ENCODE assay signal across 34 cellular contexts in genomic region chr15:86162172-86162591, GRCh38.
DNase-seq lines count a peak whose midpoint lies in the region; ATAC-seq, FAIRE-seq and TF ChIP-seq lines count a peak whose summit lies in the region.
"Had no signal": no experiment of that assay in that cellular context is flagged by ENCODE, and none has a peak within 500 bp of the region (broad histone marks: within the 10 kb centered on the region; RNA-seq: fewer than 3 reads in every experiment).

No MANE protein-coding gene starts in this region.

- H4K8ac ChIP-seq in H1 (ENCODE audit: extremely low read depth, insufficient read depth, low read length): no peak overlapping the region

- no peak overlapping the region for H2BK5ac ChIP-seq in H1 (ENCODE audit: low read depth, low read length)

- no peak overlapping the region for H3K23ac ChIP-seq in H1 (ENCODE audit: insufficient read length)

- no peaks in the 10 kb centered on the region for H3K79me2 ChIP-seq in H1 (ENCODE audit: control insufficient read depth in 1 of 2, insufficient read depth in 2 of 2, low read length in 2 of 2)

- POLR2A ChIA-PET in H1 (lab: Charles Lee; ENCODE audit: partially characterized antibody): no interaction called here

- H2AK5ac ChIP-seq in H1 (ENCODE audit: low read depth, low read length): peak overlapping the region; percentile 42; the same call in 1 of the 2 replicates

- peak overlapping the region; percentile 44; the same call in 1 of the 2 replicates for H2BK20ac ChIP-seq in H1 (ENCODE audit: low read length)

- TF ChIP-seq CTCF in H1 (IDR thresholded peaks at IDR 0.05; ENCODE audit: control extremely low read depth in 1 of 3, insufficient read depth in 1 of 3, low read depth in 1 of 3, low read length in 3 of 3) (no peak), CD14-positive monocyte (IDR thresholded peaks at IDR 0.05) (no peak)

- no peak overlapping the region for H3K14ac ChIP-seq in H1 (ENCODE audit: insufficient read length)

- intact Hi-C loops in Right ventricle myocardium inferior (cut with DNase I) (no loop called here), cardiac septum (cut with DNase I) (no loop called here), CD14-positive monocyte (cut with micrococcal nuclease) (no loop called here)

- DNase-seq in Right ventricle myocardium inferior (ENCODE audit: missing footprints): no peak
- DNase-seq in cardiac septum (ENCODE audit: low spot score): no peak
- no peak for DNase-seq in H1 (ENCODE audit: low read depth in 1 of 2, low spot score in 2 of 2)
- DNase-seq in myocyte (ENCODE audit: low read depth): peak; percentile 99
- no peak for DNase-seq in NCI-H1417 treated with DMSO at 0.1 percent for 48 hours (lab: John Stamatoyannopoulos, UW)
- DNase-seq in 8988T: no peak
- DNase-seq in CD14-positive monocyte (ENCODE audit: low spot score): no peak
- DNase-seq: activated B cell treated with CpG ODN at 0.5 μM for 24 hours; activated CD4-positive, alpha-beta T cell treated with anti-CD3 and anti-CD28 coated beads, Interleukin-2, amount 50 U/mL, for 1 hour; activated gamma-delta T cell treated with Interleukin-2 at 50 U/mL for 16 hours; activated T-cell treated with anti-CD3 and anti-CD28 coated beads, Interleukin-2, amount 50 U/mL, for 24 hours; CD4-positive, alpha-beta T cell; cortex of kidney; erythroblast; GOT3; HFFc6; lower lobe of right lung; midbrain; NCI-H1417; NCI-H345; ovary; retina; stimulated activated CD4-positive, alpha-beta T cell treated with anti-CD3 and anti-CD28 coated beads, Interleukin-1b, Interleukin-23, amount 100 ng/mL, for 48 hours; stimulated activated naive CD4-positive, alpha-beta T cell treated with Interleukin-2 at 50 U/mL for 16 hours; T-helper 1 cell; testis had no signal

- no peak for TF ChIP-seq RAD21 in H1 (IDR thresholded peaks at IDR 0.05 in 1 of 2, conservative IDR thresholded peaks at IDR 0.05 in 1 of 2; ENCODE audit: low read depth in 2 of 2, low read length in 2 of 2)

- H3K18ac ChIP-seq in H1 (ENCODE audit: extremely low read depth, low read length): no peak overlapping the region

- H3K27ac ChIP-seq in H1 (ENCODE audit: low read depth, low read length): no peak overlapping the region
- H3K27ac ChIP-seq: ascending aorta, lower lobe of right lung, ovary, SK-N-MC, testis had no signal

- no peaks in the 10 kb centered on the region for H3K4me1 Mint-ChIP-seq in CD14-positive monocyte
- H3K4me1 Mint-ChIP-seq: activated B cell treated with CpG ODN at 0.5 μM for 24 hours had no signal

- no peak overlapping the region for H3K4me3 ChIP-seq in H1 (ENCODE audit: extremely low read depth in 1 of 4, insufficient read depth in 2 of 4, low read depth in 3 of 4, low read length in 4 of 4)
- H3K4me3 ChIP-seq: ascending aorta, K562, lower lobe of right lung, ovary, SK-N-MC, testis had no signal

- H3K9ac ChIP-seq in H1 (replicated peaks in 1 of 4; ENCODE audit: extremely low read depth in 1 of 4, low read depth in 3 of 4, low read length in 3 of 4): no peak overlapping the region

- H3K56ac ChIP-seq in H1 (replicated peaks; ENCODE audit: insufficient read length, low read depth, low read length): no peak overlapping the region

- H3K36me3 Mint-ChIP-seq in CD14-positive monocyte: no peaks in the 10 kb centered on the region
- H3K36me3 Mint-ChIP-seq: natural killer cell treated with Interleukin-12 subunit alpha and Interleukin-12 subunit beta and Interleukin-15 and Interleukin-18, amount 100 ng/mL, for 72 hours had no signal

- no peak for TF ChIP-seq EP300 in H1 (IDR thresholded peaks at IDR 0.05; ENCODE audit: borderline replicate concordance in 1 of 2, low read depth in 2 of 2, low read length in 2 of 2)

- CTCF ChIA-PET in H1 (lab: Charles Lee; ENCODE audit: partially characterized antibody): interaction anchor here (1.0 to 1.6 kb wide), 2 partner anchors 27 to 48 kb away, joined by 4 read pairs; no protein-coding TSS in a partner anchor

- H4K5ac ChIP-seq in H1 (ENCODE audit: insufficient read length, low read depth, low read length): no peak overlapping the region

- H4K91ac ChIP-seq in H1 (replicated peaks; ENCODE audit: insufficient read length, low read length): no peak overlapping the region

- H3K36me3 ChIP-seq in H1 (ENCODE audit: control insufficient read depth in 2 of 4, insufficient read depth in 4 of 4, low read length in 3 of 4): no peaks in the 10 kb centered on the region
- H3K36me3 ChIP-seq: ascending aorta, lower lobe of right lung, ovary had no signal

- FAIRE-seq in H1 (lab: Jason Lieb, UNC): no peak
- FAIRE-seq: D721Med, HTR-8/SVneo, K562, keratinocyte had no signal

- ATAC-seq in Right ventricle myocardium inferior: peak; percentile 74
- ATAC-seq in activated CD4-positive, CD25-positive, alpha-beta regulatory T cell treated with anti-CD3 and anti-CD28 coated beads, Interleukin-2, amount 50 U/mL, for 24 hours: no peak
- ATAC-seq: K562; lower lobe of right lung; natural killer cell treated with Interleukin-12 subunit alpha and Interleukin-12 subunit beta and Interleukin-15 and Interleukin-18, amount 100 ng/mL, for 72 hours had no signal

- no peaks in the 10 kb centered on the region for H3K23me2 ChIP-seq in H1 (ENCODE audit: low read depth, low read length)

- H3K4me1 ChIP-seq in H1 (replicated peaks in 1 of 4; ENCODE audit: control insufficient read depth in 3 of 4, insufficient read depth in 4 of 4, low read length in 3 of 4): peaks cover 0 to 4% (median 0%) of the 10 kb centered on the region in 4 experiments; a peak in 1 of 7 replicates
- H3K4me1 ChIP-seq: ascending aorta, lower lobe of right lung, testis had no signal

- H3K4me2 ChIP-seq in H1 (ENCODE audit: insufficient read depth in 1 of 2, low read depth in 2 of 2, low read length in 2 of 2): no peak overlapping the region

- no peak overlapping the region for H3K4ac ChIP-seq in H1 (replicated peaks; ENCODE audit: insufficient read length, low read depth, low read length)

- no peak overlapping the region; the same call in 1 of the 2 replicates for H2BK15ac ChIP-seq in H1 (ENCODE audit: low read length)

- H3K27me3 ChIP-seq in H1 (replicated peaks in 1 of 4; ENCODE audit: control insufficient read depth in 3 of 4, extremely low read depth in 1 of 4, insufficient read depth in 3 of 4, low read length in 3 of 4): no peaks in the 10 kb centered on the region
- H3K27me3 ChIP-seq: ascending aorta, ovary, testis had no signal

- H3K9me3 Mint-ChIP-seq in CD14-positive monocyte: peaks cover 0 to 7% (median 2%) of the 10 kb centered on the region in 7 donors
- H3K9me3 Mint-ChIP-seq: activated B cell treated with CpG ODN at 0.5 μM for 24 hours; CD4-positive, alpha-beta T cell; natural killer cell treated with Interleukin-12 subunit alpha and Interleukin-12 subunit beta and Interleukin-15 and Interleukin-18, amount 100 ng/mL, for 72 hours had no signal

- H2BK120ac ChIP-seq in H1 (replicated peaks; ENCODE audit: low read depth, low read length): no peak overlapping the region

- TF ChIP-seq POLR2A in H1 (IDR thresholded peaks at IDR 0.05; ENCODE audit: control extremely low read depth in 1 of 2, low read depth in 2 of 2, low read length in 2 of 2): no peak

- no peaks in the 10 kb centered on the region for H3K9me3 ChIP-seq in H1 (ENCODE audit: insufficient read depth in 2 of 2, low read depth in 1 of 2, low read length in 1 of 2)
- H3K9me3 ChIP-seq: ascending aorta, lower lobe of right lung, ovary, testis had no signal

- no peaks in the 10 kb centered on the region for H3K27me3 Mint-ChIP-seq in CD14-positive monocyte (ENCODE audit: low read depth in 3 of 3)
- H3K27me3 Mint-ChIP-seq: activated B cell treated with CpG ODN at 0.5 μM for 24 hours had no signal

- 91% methylated on average over 2 of the region's 2 CpGs; no CpG with 5 or more reads in 1 of the 2 experiments for WGBS in H1 (ENCODE audit: extremely low coverage in 1 of 2, insufficient coverage in 1 of 2, insufficient read length in 1 of 2, insufficient replicate concordance in 2 of 2, low coverage in 1 of 2, low lambda C conversion rate in 2 of 2, missing lambda C conversion rate in 1 of 2), 2 experiments

- no peak overlapping the region for H2AFZ ChIP-seq in H1 (ENCODE audit: low read length)

- no peak overlapping the region for H3K4me3 Mint-ChIP-seq in CD14-positive monocyte
- H3K4me3 Mint-ChIP-seq: activated B cell treated with CpG ODN at 0.5 μM for 24 hours; activated T-cell treated with anti-CD3 and anti-CD28 coated beads, Interleukin-2, amount 50 U/mL, for 24 hours; CD4-positive, alpha-beta T cell; HFFc6; natural killer cell treated with Interleukin-12 subunit alpha and Interleukin-12 subunit beta and Interleukin-15 and Interleukin-18, amount 100 ng/mL, for 72 hours had no signal

- H3K79me1 ChIP-seq in H1 (ENCODE audit: low read depth, low read length): no peaks in the 10 kb centered on the region

- no peaks in the 10 kb centered on the region for H4K20me1 ChIP-seq in H1 (replicated peaks in 1 of 2; ENCODE audit: control insufficient read depth in 1 of 2, insufficient read depth in 2 of 2, low read length in 2 of 2)

- H2BK12ac ChIP-seq in H1 (ENCODE audit: low read depth, low read length): peak overlapping the region; percentile 52; the same call in 1 of the 2 replicates

- peak overlapping the region in 1 of 7 donors; percentile 25 for H3K27ac Mint-ChIP-seq in CD14-positive monocyte
- H3K27ac Mint-ChIP-seq: activated B cell treated with CpG ODN at 0.5 μM for 24 hours; activated T-cell treated with anti-CD3 and anti-CD28 coated beads, Interleukin-2, amount 50 U/mL, for 24 hours; CD4-positive, alpha-beta T cell; HFFc6; natural killer cell treated with Interleukin-12 subunit alpha and Interleukin-12 subunit beta and Interleukin-15 and Interleukin-18, amount 100 ng/mL, for 72 hours had no signal

TF ChIP-seq in H1, 55 proteins besides CTCF, POLR2A, EP300 and RAD21 (continues in another document):
- TF ChIP-seq SRF (IDR thresholded peaks at IDR 0.05; ENCODE audit: low read depth, low read length): no peak
- no peak for TF ChIP-seq SP4 (IDR thresholded peaks at IDR 0.05; ENCODE audit: low read length)
- TF ChIP-seq TEAD4 (IDR thresholded peaks at IDR 0.05; ENCODE audit: low read depth, low read length): no peak
- TF ChIP-seq BRCA1 (IDR thresholded peaks at IDR 0.05; ENCODE audit: low read depth, low read length): no peak
- TF ChIP-seq SP1 (IDR thresholded peaks at IDR 0.05; ENCODE audit: low read depth, low read length): no peak
- no peak for TF ChIP-seq GABPA (IDR thresholded peaks at IDR 0.05; ENCODE audit: borderline replicate concordance, insufficient read depth, low read length)
- TF ChIP-seq, protein P1, sequence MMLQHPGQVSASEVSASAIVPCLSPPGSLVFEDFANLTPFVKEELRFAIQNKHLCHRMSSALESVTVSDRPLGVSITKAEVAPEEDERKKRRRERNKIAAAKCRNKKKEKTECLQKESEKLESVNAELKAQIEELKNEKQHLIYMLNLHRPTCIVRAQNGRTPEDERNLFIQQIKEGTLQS (IDR thresholded peaks at IDR 0.05; ENCODE audit: insufficient read depth, low read depth, low read length): no peak
- TF ChIP-seq CHD1 (IDR thresholded peaks at IDR 0.05; ENCODE audit: low read depth, low read length): no peak
- no peak for TF ChIP-seq SIN3A (conservative IDR thresholded peaks at IDR 0.05 in 1 of 2, IDR thresholded peaks at IDR 0.05 in 1 of 2; ENCODE audit: low read depth in 1 of 2, low read length in 2 of 2)
- TF ChIP-seq HDAC6 (IDR thresholded peaks at IDR 0.05; ENCODE audit: low read depth, low read length): no peak
